Comparison of ENCODE assay signal across 13 cellular contexts in the genomic region with DNA sequence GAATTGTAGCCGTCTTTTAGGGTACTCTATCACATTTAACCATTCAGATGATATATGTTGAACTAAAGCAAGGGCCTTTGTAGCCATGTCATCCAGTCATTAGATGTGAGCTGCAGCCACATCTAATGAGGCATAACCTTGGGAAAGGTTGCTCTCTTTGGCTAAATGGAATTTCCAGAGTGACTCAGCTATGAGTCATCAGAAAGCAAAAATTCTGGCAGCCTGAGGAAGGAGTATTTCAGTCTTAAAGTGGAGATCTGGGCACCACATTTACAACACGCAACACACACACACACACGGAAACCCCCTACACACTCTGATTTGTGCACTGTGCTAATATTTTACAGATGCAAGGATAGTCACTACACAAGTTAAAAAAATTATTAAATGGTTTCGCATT.
DNase-seq lines count a peak whose midpoint lies in the region; ATAC-seq, FAIRE-seq and TF ChIP-seq lines count a peak whose summit lies in the region.
"Had no signal": no experiment of that assay in that cellular context is flagged by ENCODE, and none has a peak within 500 bp of the region (broad histone marks: within the 10 kb centered on the region; RNA-seq: fewer than 3 reads in every experiment).

No MANE protein-coding gene starts in this region.

- H3K9ac ChIP-seq in SK-N-SH: no peak overlapping the region
- H3K9ac ChIP-seq: neural progenitor cell had no signal

- DNase-seq in HFFc6 (peak; percentile 24), SK-N-SH (no peak), foreskin fibroblast (peak; percentile 2 to 27), urothelium cell line (ENCODE audit: low spot score) (peak; percentile 75), KG1 (lab: John Stamatoyannopoulos, UW) (no peak)
- DNase-seq: NCI-H2107; stimulated activated naive CD8-positive, alpha-beta T cell treated with anti-CD3 and anti-CD28 coated beads, Interleukin-15, Interleukin-2, amounts not matched to agents 100 U/mL and 50 U/mL, for 24 hours had no signal

- no peaks in the 10 kb centered on the region for H3K36me3 ChIP-seq in SK-N-SH (replicated peaks in 1 of 2; ENCODE audit: control insufficient read depth in 1 of 2, insufficient read depth in 2 of 2, low read length in 1 of 2)
- H3K36me3 ChIP-seq: neural progenitor cell, SJCRH30 had no signal

- TF ChIP-seq RAD21 in SK-N-SH (IDR thresholded peaks at IDR 0.05; ENCODE audit: low read length): no peak

- H4K20me1 ChIP-seq in SK-N-SH (ENCODE audit: insufficient read depth): no peaks in the 10 kb centered on the region

- H2AFZ ChIP-seq in SK-N-SH (ENCODE audit: low read depth): no peak overlapping the region
- H2AFZ ChIP-seq: neural progenitor cell had no signal

- peak; percentile 87 for FAIRE-seq in urothelium cell line (lab: Jason Lieb, UNC)
- FAIRE-seq: G401.6 had no signal

- H3K9me3 Mint-ChIP-seq in HFFc6: no peaks in the 10 kb centered on the region; the same call in 1 of the 2 replicates
- H3K9me3 Mint-ChIP-seq: activated naive CD4-positive, alpha-beta T cell treated with anti-CD3 and anti-CD28 coated beads, Interleukin-2, amount 50 U/mL, for 24 hours; neural progenitor cell had no signal

- no peak overlapping the region for H3K27ac Mint-ChIP-seq in HFFc6
- H3K27ac Mint-ChIP-seq: activated naive CD4-positive, alpha-beta T cell treated with anti-CD3 and anti-CD28 coated beads, Interleukin-2, amount 50 U/mL, for 24 hours; neural progenitor cell had no signal

- H3K4me2 ChIP-seq in SK-N-SH: peak overlapping the region; percentile 2; the same call in 1 of the 2 replicates
- H3K4me2 ChIP-seq: neural progenitor cell had no signal

- no peaks in the 10 kb centered on the region for H3K27me3 ChIP-seq in SK-N-SH (ENCODE audit: insufficient read depth)
- H3K27me3 ChIP-seq: neural progenitor cell, SJCRH30 had no signal

- H3K4me1 Mint-ChIP-seq in HFFc6 (ENCODE audit: low read depth): peaks cover 6% of the 10 kb centered on the region
- H3K4me1 Mint-ChIP-seq: activated naive CD4-positive, alpha-beta T cell treated with anti-CD3 and anti-CD28 coated beads, Interleukin-2, amount 50 U/mL, for 24 hours; neural progenitor cell had no signal

- ATAC-seq in GM19324 (IDR thresholded peaks at IDR 0.05; ENCODE audit: low FRiP score, unreplicated experiment) (no peak), HG03520 (IDR thresholded peaks at IDR 0.05; ENCODE audit: unreplicated experiment) (no peak)
- ATAC-seq: stimulated activated naive CD8-positive, alpha-beta T cell treated with anti-CD3 and anti-CD28 coated beads, Interleukin-15, Interleukin-2, amounts not matched to agents 100 U/mL and 50 U/mL, for 24 hours had no signal

- H3K36me3 Mint-ChIP-seq in HFFc6 (ENCODE audit: low read depth): no peaks in the 10 kb centered on the region
- H3K36me3 Mint-ChIP-seq: activated naive CD4-positive, alpha-beta T cell treated with anti-CD3 and anti-CD28 coated beads, Interleukin-2, amount 50 U/mL, for 24 hours; neural progenitor cell had no signal

- no peaks in the 10 kb centered on the region for H3F3A ChIP-seq in SK-N-SH (replicated peaks; ENCODE audit: insufficient read depth)

- H3K27ac ChIP-seq in SK-N-SH (ENCODE audit: low read depth in 2 of 2, low read length in 1 of 2): peak overlapping the region in 1 of 2 experiments; percentile 59; a peak in 2 of 4 replicates
- H3K27ac ChIP-seq: neural progenitor cell, SJCRH30 had no signal

- no peak overlapping the region for H3K4me3 Mint-ChIP-seq in HFFc6
- H3K4me3 Mint-ChIP-seq: activated naive CD4-positive, alpha-beta T cell treated with anti-CD3 and anti-CD28 coated beads, Interleukin-2, amount 50 U/mL, for 24 hours; neural progenitor cell had no signal

- no peaks in the 10 kb centered on the region for H3K9me2 ChIP-seq in SK-N-SH

- H3K4me3 ChIP-seq in SK-N-SH (ENCODE audit: low read depth in 2 of 2, low read length in 1 of 2): no peak overlapping the region
- no peak overlapping the region for H3K4me3 ChIP-seq in foreskin fibroblast (ENCODE audit: low read depth in 1 of 2, low read length in 2 of 2)
- H3K4me3 ChIP-seq: neural progenitor cell, SJCRH30 had no signal

- no peaks in the 10 kb centered on the region for H3K79me2 ChIP-seq in SK-N-SH (ENCODE audit: insufficient read depth)

- no peak; a peak in 1 of 4 replicates for TF ChIP-seq EP300 in SK-N-SH (IDR thresholded peaks at IDR 0.05; ENCODE audit: borderline replicate concordance in 1 of 2, low read depth in 1 of 2, low read length in 1 of 2)

- POLR2A ChIA-PET in SK-N-SH (lab: Yijun Ruan, JAX): no interaction called here

- 37% methylated on average over 4 of the region's 4 CpGs for WGBS in SK-N-SH (ENCODE audit: low lambda C conversion rate)

- CTCF ChIA-PET in SK-N-SH (lab: Yijun Ruan, JAX): no interaction called here

- TF ChIP-seq CTCF in HFFc6 (IDR thresholded peaks at IDR 0.05) (no peak), SK-N-SH (IDR thresholded peaks at IDR 0.05) (no peak), foreskin fibroblast (IDR thresholded peaks at IDR 0.05; ENCODE audit: low read depth, low read length) (no peak)

- H3K4me1 ChIP-seq in SK-N-SH (ENCODE audit: control insufficient read depth in 1 of 2, insufficient read depth in 2 of 2, low read depth in 1 of 2, low read length in 1 of 2): no peaks in the 10 kb centered on the region
- H3K4me1 ChIP-seq: neural progenitor cell, SJCRH30 had no signal

- no peaks in the 10 kb centered on the region for H3K9me3 ChIP-seq in SK-N-SH
- H3K9me3 ChIP-seq: SJCRH30 had no signal

- no peaks in the 10 kb centered on the region for H3K27me3 Mint-ChIP-seq in HFFc6 (ENCODE audit: insufficient read depth)
- H3K27me3 Mint-ChIP-seq: activated naive CD4-positive, alpha-beta T cell treated with anti-CD3 and anti-CD28 coated beads, Interleukin-2, amount 50 U/mL, for 24 hours had no signal

TF ChIP-seq in SK-N-SH, 30 proteins besides CTCF, POLR2A, EP300 and RAD21:
- TF ChIP-seq NFIC (IDR thresholded peaks at IDR 0.05; ENCODE audit: borderline replicate concordance): 0 out of 2 replicates have a peak, but pooled peaks have one; percentile 4
- TF ChIP-seq CHD2 (IDR thresholded peaks at IDR 0.05; ENCODE audit: low read length, partially characterized antibody): no peak
- TF ChIP-seq POLR2AphosphoS5 (IDR thresholded peaks at IDR 0.05; ENCODE audit: low read depth, low read length): peak; percentile 27; the same call in 1 of the 2 replicates
- no peak for TF ChIP-seq USF1 (IDR thresholded peaks at IDR 0.05; ENCODE audit: borderline replicate concordance, low read depth)
- peak; percentile 93; the same call in 1 of the 2 replicates for TF ChIP-seq FOSL2 (IDR thresholded peaks at IDR 0.05; ENCODE audit: borderline replicate concordance, low read depth)
- peak; percentile 68 for TF ChIP-seq TCF12 (IDR thresholded peaks at IDR 0.05)
- peak; percentile 91 for TF ChIP-seq JUND (IDR thresholded peaks at IDR 0.05)

Comparison
In these comparisons a context has a peak if more than half of its experiments do, and no peak if none do; other contexts are left out.
1. DNase-seq: peak in HFFc6 (single experiment), foreskin fibroblast (2 of 2) and urothelium cell line (single experiment); none in SK-N-SH (single experiment) and KG1 (single experiment).